ENCODE assay signal across 1 cellular context in genomic region chr2:172326211-172326509, GRCh38.
TF ChIP-seq lines count a peak whose summit lies in the region.

No MANE protein-coding gene starts in this region.

TF ChIP-seq in SK-N-SH treated with all-trans-retinoic acid at 6 μM for 48 hours, 23 proteins besides CTCF, POLR2A, EP300 and RAD21 (continued from another document):
- no peak for TF ChIP-seq CSDC2 (CRISPR knock-in tag; IDR thresholded peaks at IDR 0.05)
- TF ChIP-seq SNAI2 (CRISPR knock-in tag; IDR thresholded peaks at IDR 0.05): no peak
- no peak for TF ChIP-seq ZNF70 (CRISPR knock-in tag; IDR thresholded peaks at IDR 0.05)
- TF ChIP-seq ZFP3 (CRISPR knock-in tag; IDR thresholded peaks at IDR 0.05): no peak
- no peak for TF ChIP-seq CSRNP3 (CRISPR knock-in tag; IDR thresholded peaks at IDR 0.05)
- TF ChIP-seq PATZ1 (CRISPR knock-in tag; IDR thresholded peaks at IDR 0.05; ENCODE audit: borderline replicate concordance): no peak
- TF ChIP-seq OSR1 (CRISPR knock-in tag; IDR thresholded peaks at IDR 0.05): no peak
- TF ChIP-seq ZFP30 (CRISPR knock-in tag; IDR thresholded peaks at IDR 0.05): no peak
- TF ChIP-seq TCF4 (CRISPR knock-in tag; IDR thresholded peaks at IDR 0.05; ENCODE audit: borderline replicate concordance): no peak
- no peak for TF ChIP-seq POU6F1 (CRISPR knock-in tag; IDR thresholded peaks at IDR 0.05; ENCODE audit: borderline replicate concordance, low read depth)
